21 cellular contexts compared by ENCODE assay signal in the genomic region with DNA sequence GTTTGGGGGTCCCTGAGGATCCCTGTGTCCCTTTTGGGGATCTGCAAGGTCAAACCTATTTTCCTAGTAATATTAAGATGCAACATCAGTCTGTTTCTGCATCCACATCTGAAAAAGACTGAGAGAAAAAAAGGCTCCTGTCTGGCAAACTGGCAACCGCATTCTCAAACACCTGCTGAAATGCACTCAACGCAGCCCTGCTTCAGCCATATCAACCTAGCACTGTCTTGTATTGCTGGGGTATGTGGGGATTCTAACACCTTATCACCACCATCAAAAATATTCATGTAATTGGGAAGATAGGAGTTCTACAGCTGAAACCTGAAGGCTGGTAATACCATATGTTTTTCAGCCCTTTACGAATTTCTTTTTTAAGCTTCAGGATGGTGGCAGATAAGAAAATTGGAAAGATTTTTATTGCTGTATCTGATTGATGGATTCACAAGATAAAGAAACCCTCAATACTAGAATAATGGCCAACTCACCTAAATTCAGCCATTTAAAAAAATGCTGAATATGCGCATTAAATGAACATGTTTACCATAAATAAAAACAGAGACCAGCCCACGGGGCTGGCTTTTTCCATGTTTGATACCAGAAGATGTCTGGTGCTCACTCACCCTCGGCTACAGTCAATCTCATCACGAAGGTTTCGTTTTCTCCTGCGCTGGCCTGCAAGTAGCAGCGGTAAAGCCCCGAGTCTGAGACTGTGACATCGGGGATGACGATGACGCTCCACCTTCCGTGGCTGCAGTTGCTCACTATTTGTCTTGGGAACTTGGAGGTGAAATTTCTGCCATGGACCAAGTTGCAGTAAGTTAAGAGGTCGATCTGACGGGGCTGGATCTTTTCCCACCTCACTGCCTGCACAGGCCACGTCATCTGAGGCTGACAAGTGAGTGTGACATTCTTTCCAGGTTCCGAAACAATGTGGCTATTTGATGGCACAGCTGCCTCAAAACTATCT. TPM values are rescaled to one million over a fixed set of nuclear protein-coding genes. Genes with fewer than 3 reads are reported as not detected.
DNase-seq lines count a peak whose midpoint lies in the region; ATAC-seq, FAIRE-seq and TF ChIP-seq lines count a peak whose summit lies in the region.
"Had no signal": no experiment of that assay in that cellular context is flagged by ENCODE, and none has a peak within 500 bp of the region (broad histone marks: within the 10 kb centered on the region; RNA-seq: fewer than 3 reads in every experiment).

No MANE protein-coding gene starts in this region.

- CTCF ChIA-PET in activated CD8-positive, alpha-beta T cell treated with anti-CD3 and anti-CD28 coated beads for 36 hours (lab: Charles Lee) = no interaction called here

- no peaks in the 10 kb centered on the region for H3K9me3 ChIP-seq in tibial artery

- no peak for TF ChIP-seq CTCF in activated CD8-positive, alpha-beta T cell treated with anti-CD3 and anti-CD28 coated beads for 36 hours (IDR thresholded peaks at IDR 0.05)
- no peak for TF ChIP-seq CTCF in tibial artery (IDR thresholded peaks at IDR 0.05)

- peaks cover 73% of the 10 kb centered on the region for H3K4me1 Mint-ChIP-seq in activated CD8-positive, alpha-beta T cell treated with anti-CD3 and anti-CD28 coated beads for 36 hours (ENCODE audit: low read depth)
- peaks cover 91 to 98% of the 10 kb centered on the region in 2 donors for H3K4me1 Mint-ChIP-seq in immature natural killer cell

- H3K4me1 ChIP-seq in tibial artery = no peaks in the 10 kb centered on the region

- H3K27ac ChIP-seq in tibial artery = no peak overlapping the region
- H3K27ac ChIP-seq: C4-2B, hepatocyte, RWPE1, WERI-Rb-1 had no signal

- H3K36me3 ChIP-seq in tibial artery = no peaks in the 10 kb centered on the region
- H3K36me3 ChIP-seq: WERI-Rb-1 had no signal

- H3K27ac Mint-ChIP-seq in activated CD8-positive, alpha-beta T cell treated with anti-CD3 and anti-CD28 coated beads for 36 hours = peak overlapping the region; percentile 94
- H3K27ac Mint-ChIP-seq in immature natural killer cell = peak overlapping the region; percentile 95 to 99 (median 96)
- H3K27ac Mint-ChIP-seq: progenitor cell of endocrine pancreas had no signal

- DNase-seq in activated CD8-positive, alpha-beta memory T cell treated with anti-CD3 and anti-CD28 coated beads, Interleukin-2, amount 50 U/mL, for 4 hours = peak; percentile 35
- no peak for DNase-seq in activated CD8-positive, alpha-beta memory T cell treated with anti-CD3 and anti-CD28 coated beads, Interleukin-2, amount 50 U/mL, for 48 hours
- DNase-seq in GM19239 (ENCODE audit: insufficient read length, low spot score) (no peak), immature natural killer cell (peak; percentile 57 to 81 (median 64)), tibial artery (no peak), SHP77 (lab: John Stamatoyannopoulos, UW) (no peak), Ammon's horn (ENCODE audit: low spot score) (no peak)
- DNase-seq in activated CD8-positive, alpha-beta T cell treated with anti-CD3 and anti-CD28 coated beads for 36 hours = peak; percentile 60
- DNase-seq: aorta, mesenchymal stem cell, MM.1S, NCI-H510A, trophoblast cell, WERI-Rb-1 had no signal

- POLR2A ChIA-PET in activated CD8-positive, alpha-beta T cell treated with anti-CD3 and anti-CD28 coated beads for 36 hours (lab: Charles Lee) = interaction anchor here (0.6 to 1.5 kb wide), 3 partner anchors 10 to 49 kb away, joined by 3 to 6 read pairs (median 5); no protein-coding TSS in a partner anchor

- intact Hi-C loops in activated CD8-positive, alpha-beta T cell treated with anti-CD3 and anti-CD28 coated beads for 36 hours (cut with micrococcal nuclease) = loop anchor here (2.0 kb wide), 1 partner anchor 39 kb away; no protein-coding TSS in a partner anchor
- intact Hi-C loops in tibial artery (cut with DNase I; ENCODE audit: low total_unique reads) = no loop called here

- FAIRE-seq in GM19239 (lab: Jason Lieb, UNC) = peak; percentile 37
- FAIRE-seq: A204.1, keratinocyte had no signal

- H3K27me3 Mint-ChIP-seq in activated CD8-positive, alpha-beta T cell treated with anti-CD3 and anti-CD28 coated beads for 36 hours = no peaks in the 10 kb centered on the region
- H3K27me3 Mint-ChIP-seq in immature natural killer cell (ENCODE audit: low read depth in 3 of 3) = peaks cover 17 to 35% (median 29%) of the 10 kb centered on the region in 3 donors
- H3K27me3 Mint-ChIP-seq: progenitor cell of endocrine pancreas had no signal

- H3K9me3 Mint-ChIP-seq in activated CD8-positive, alpha-beta T cell treated with anti-CD3 and anti-CD28 coated beads for 36 hours = peaks cover 14% of the 10 kb centered on the region
- H3K9me3 Mint-ChIP-seq in immature natural killer cell = no peaks in the 10 kb centered on the region

- H3K4me3 Mint-ChIP-seq in activated CD8-positive, alpha-beta T cell treated with anti-CD3 and anti-CD28 coated beads for 36 hours = peak overlapping the region; percentile 45
- H3K4me3 Mint-ChIP-seq in immature natural killer cell = peak overlapping the region; percentile 82 to 92 (median 88)

- H3K27me3 ChIP-seq in tibial artery = no peaks in the 10 kb centered on the region
- H3K27me3 ChIP-seq: hepatocyte had no signal

- H3K36me3 Mint-ChIP-seq in activated CD8-positive, alpha-beta T cell treated with anti-CD3 and anti-CD28 coated beads for 36 hours (ENCODE audit: low read depth) = peaks cover 64% of the 10 kb centered on the region
- H3K36me3 Mint-ChIP-seq in immature natural killer cell = peaks cover 25 to 46% (median 41%) of the 10 kb centered on the region in 3 donors

- no peak overlapping the region for H3K4me3 ChIP-seq in tibial artery
- H3K4me3 ChIP-seq: hepatocyte, smooth muscle cell had no signal

- peak; percentile 13 for ATAC-seq in activated CD8-positive, alpha-beta T cell treated with anti-CD3 and anti-CD28 coated beads for 36 hours

RNA-seq across cellular contexts. Expression of a gene that starts 52.3 kb away (rescaled TPM):
- total RNA-seq in activated CD8-positive, alpha-beta T cell treated with anti-CD3 and anti-CD28 coated beads for 36 hours = 10 to 100 TPM; 41.5 to 41.7 TPM
- 100 to 1,000 TPM in 2 of 3 donors, 10 to 100 TPM in 1; 59.9 to 103 (median 102) TPM for polyA plus RNA-seq in immature natural killer cell
- polyA plus RNA-seq: hepatocyte had no signal

Comparison
In these comparisons a context has a peak if more than half of its experiments do, and no peak if none do; other contexts are left out.
1. DNase-seq: peak in activated CD8-positive, alpha-beta memory T cell treated with anti-CD3 and anti-CD28 coated beads, Interleukin-2, amount 50 U/mL, for 4 hours (single experiment), activated CD8-positive, alpha-beta T cell treated with anti-CD3 and anti-CD28 coated beads for 36 hours (single experiment) and immature natural killer cell (3 of 3); none in activated CD8-positive, alpha-beta memory T cell treated with anti-CD3 and anti-CD28 coated beads, Interleukin-2, amount 50 U/mL, for 48 hours (single experiment), GM19239 (single experiment), tibial artery (0 of 2), SHP77 (0 of 2) and Ammon's horn (single experiment).